ENCODE assay signal across 16 cellular contexts in the genomic region with DNA sequence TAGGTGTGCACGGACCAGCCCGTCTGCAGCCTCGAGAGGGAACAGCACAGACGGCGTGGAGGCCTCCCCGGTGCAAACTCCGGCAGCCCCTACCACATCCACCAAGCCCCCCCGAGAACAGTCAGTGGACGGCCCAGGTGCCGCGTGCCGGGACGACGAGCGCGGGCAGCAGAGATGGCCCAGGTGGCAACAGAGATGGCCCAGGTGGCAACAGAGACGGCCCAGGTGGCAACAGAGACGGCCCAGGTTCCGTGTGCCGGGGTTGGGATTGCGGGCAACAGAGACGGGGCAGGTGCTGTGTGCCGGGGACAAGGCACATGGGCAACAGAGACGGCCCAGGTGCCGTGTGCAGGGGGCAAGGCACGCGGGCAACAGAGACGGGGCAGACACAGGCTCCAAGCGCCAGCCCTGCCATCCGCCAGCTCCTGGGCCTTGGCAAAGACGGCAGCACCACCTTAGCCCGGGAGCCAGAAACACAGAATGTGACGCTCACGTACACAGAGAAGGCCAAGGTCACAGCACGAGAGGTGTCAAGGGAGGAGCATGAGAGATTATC. TPM values are rescaled to one million over a fixed set of nuclear protein-coding genes. Genes with fewer than 3 reads are reported as not detected.
DNase-seq lines count a peak whose midpoint lies in the region; ATAC-seq, FAIRE-seq and TF ChIP-seq lines count a peak whose summit lies in the region.
"Had no signal": no experiment of that assay in that cellular context is flagged by ENCODE, and none has a peak within 500 bp of the region (broad histone marks: within the 10 kb centered on the region; RNA-seq: fewer than 3 reads in every experiment).

No MANE protein-coding gene starts in this region.

- H3K36me3 ChIP-seq in Karpas-422 (ENCODE audit: insufficient read depth, low read length) = no peaks in the 10 kb centered on the region
- peaks cover 4 to 12% of the 10 kb centered on the region in 2 donors for H3K36me3 ChIP-seq in kidney (ENCODE audit: control insufficient read depth in 1 of 2, insufficient read depth in 2 of 2, low read length in 2 of 2)

- no peaks in the 10 kb centered on the region for H3K79me2 ChIP-seq in Karpas-422 (ENCODE audit: low read length)

- no peak for FAIRE-seq in kidney (lab: Jason Lieb, UNC)

- no peaks in the 10 kb centered on the region for H3K4me1 ChIP-seq in Karpas-422 (ENCODE audit: low read length)
- H3K4me1 ChIP-seq in kidney (ENCODE audit: control insufficient read depth in 1 of 2, insufficient read depth in 1 of 2, low read depth in 1 of 2, low read length in 2 of 2) = no peaks in the 10 kb centered on the region
- H3K4me1 ChIP-seq: Caco-2 had no signal

- H3K36me3 Mint-ChIP-seq in brain = peaks cover 14% of the 10 kb centered on the region

- H3K4me1 Mint-ChIP-seq in brain = peaks cover 54% of the 10 kb centered on the region

- H3K9me2 ChIP-seq in Karpas-422 (replicated peaks; ENCODE audit: insufficient read depth, low read length) = no peaks in the 10 kb centered on the region

- no peaks in the 10 kb centered on the region; the same call in 1 of the 2 replicates for H3K9me3 ChIP-seq in Karpas-422 (ENCODE audit: low read length)
- no peaks in the 10 kb centered on the region for H3K9me3 ChIP-seq in kidney (ENCODE audit: control insufficient read depth in 1 of 2, low read length in 2 of 2)
- H3K9me3 ChIP-seq: Caco-2 had no signal

- DNase-seq in Karpas-422 (peak; percentile 6), kidney (peak; percentile 41), posterior vena cava (ENCODE audit: low spot score) (peak; percentile 54), omental fat pad (ENCODE audit: low spot score) (no peak), NCI-H69 (lab: John Stamatoyannopoulos, UW) (no peak)
- no peak for DNase-seq in stimulated activated CD4-positive, alpha-beta T cell treated with anti-CD3 and anti-CD28 coated beads, Interleukin-1b, Interleukin-23, amount 100 ng/mL, for 48 hours
- DNase-seq: ACHN, Caco-2, EL, MV-4-11, NCI-H1930, NCI-H446 treated with DMSO at 0.1 percent for 48 hours, NCI-H774 had no signal

- no peaks in the 10 kb centered on the region for H4K20me1 ChIP-seq in Karpas-422 (ENCODE audit: insufficient read depth, low read depth, low read length)

- H2AFZ ChIP-seq in Karpas-422 (ENCODE audit: low read length) = no peak overlapping the region

- intact Hi-C loops in kidney (cut with DNase I) (no loop called here), posterior vena cava (cut with DNase I) (no loop called here)

- TF ChIP-seq CTCF in brain (conservative IDR thresholded peaks at IDR 0.05) (no peak), kidney (IDR thresholded peaks at IDR 0.05; ENCODE audit: borderline replicate concordance, extremely low read depth, insufficient read depth) (no peak), omental fat pad (IDR thresholded peaks at IDR 0.05) (no peak)

- ATAC-seq in omental fat pad (ENCODE audit: low FRiP score) = no peak

- no peaks in the 10 kb centered on the region for H3K27me3 ChIP-seq in Karpas-422 (ENCODE audit: low read length)

- peak overlapping the region in 3 of 5 experiments; percentile 3 to 69 (median 16) for H3K27ac Mint-ChIP-seq in brain

- H3K27me3 Mint-ChIP-seq in brain = peaks cover 9% of the 10 kb centered on the region

- H3K4me3 ChIP-seq in Karpas-422 (ENCODE audit: low read length) (no peak overlapping the region), kidney (ENCODE audit: low read length in 2 of 2) (no peak overlapping the region)
- H3K4me3 ChIP-seq: SK-N-MC had no signal

- H3K4me3 Mint-ChIP-seq in brain = no peak overlapping the region
- H3K4me3 Mint-ChIP-seq: H9 had no signal

- H3K27ac ChIP-seq in Karpas-422 (ENCODE audit: low read length) (no peak overlapping the region), kidney (ENCODE audit: low read depth in 2 of 2, low read length in 2 of 2) (no peak overlapping the region)

- peaks cover 6 to 26% (median 12%) of the 10 kb centered on the region in 5 experiments for H3K9me3 Mint-ChIP-seq in brain

- H3K9ac ChIP-seq in Karpas-422 (ENCODE audit: low read length) = no peak overlapping the region
- H3K9ac ChIP-seq in kidney (ENCODE audit: low read length in 2 of 2) = no peak overlapping the region

- no peak overlapping the region for H3K4me2 ChIP-seq in Karpas-422 (ENCODE audit: low read depth, low read length, poor library complexity, severe bottlenecking)

RNA-seq across cellular contexts. Expression of a gene that starts 31.1 kb away (rescaled TPM):
- 0.29 TPM in 1 of 2 replicates, not detected in the other for total RNA-seq in Karpas-422 (2014; rRNA removed; shearing (Covaris generic); ENCODE audit: low replicate concordance)
- polyA plus RNA-seq in brain (ENCODE audit: insufficient read depth, low read depth, low replicate concordance) (2.7 TPM), kidney (ENCODE audit: insufficient read depth, low read depth, low replicate concordance) (18.1 TPM)
- total RNA-seq in kidney (55.9 TPM), posterior vena cava (10 to 100 TPM in 1 of 2 donors, 1 to 10 TPM in 1; 9.7 to 11.2 TPM), omental fat pad (10 to 100 TPM; 10.0 to 51.1 (median 25.7) TPM)

Comparison
In these comparisons a context has a peak if more than half of its experiments do, and no peak if none do; other contexts are left out.
1. DNase-seq: peak in Karpas-422 (single experiment), kidney (single experiment) and posterior vena cava (single experiment); none in stimulated activated CD4-positive, alpha-beta T cell treated with anti-CD3 and anti-CD28 coated beads, Interleukin-1b, Interleukin-23, amount 100 ng/mL, for 48 hours (single experiment), omental fat pad (single experiment) and NCI-H69 (single experiment).